28 cellular contexts compared by ENCODE assay signal in the genomic region with DNA sequence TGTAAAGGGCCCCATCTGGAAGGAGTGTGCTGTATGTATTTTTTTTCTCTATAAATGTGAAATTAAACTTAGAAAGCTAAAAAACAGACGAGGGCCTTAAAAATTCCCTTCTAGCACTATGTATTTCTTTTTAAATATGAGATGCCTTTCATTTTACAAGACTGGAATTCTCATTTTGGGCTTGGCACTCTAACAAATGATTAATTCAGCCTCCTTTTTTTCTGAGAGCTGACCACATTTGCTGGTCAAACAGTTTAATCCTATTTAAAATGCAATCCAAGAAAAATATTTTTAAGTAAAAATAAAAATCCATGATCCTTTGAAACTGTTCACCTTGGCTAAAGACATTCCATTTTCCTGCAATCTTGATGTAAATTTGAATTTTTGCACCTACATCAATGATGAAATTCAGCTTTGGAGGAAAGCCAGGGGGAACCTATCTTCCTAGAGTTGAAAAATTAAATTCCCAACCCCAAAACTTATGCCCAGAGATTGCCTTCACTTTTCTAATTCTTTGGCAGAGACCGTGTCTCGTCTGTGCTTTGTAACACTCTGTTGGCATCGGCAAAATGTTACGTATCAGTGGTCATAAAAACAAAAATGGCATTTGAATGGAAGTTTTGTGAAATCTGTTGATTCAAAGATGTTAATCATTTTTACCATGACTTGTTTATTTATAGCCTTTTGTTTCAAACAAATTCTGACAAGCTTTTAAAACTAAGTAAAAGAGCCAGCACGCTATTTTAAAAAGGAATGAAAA.
"Had no signal": no experiment of that assay in that cellular context is flagged by ENCODE, and none has a peak within 500 bp of the region (broad histone marks: within the 10 kb centered on the region; RNA-seq: fewer than 3 reads in every experiment).

No MANE protein-coding gene starts in this region.

- ATAC-seq: foreskin keratinocyte; heart left ventricle; left colon; naive thymus-derived CD8-positive, alpha-beta T cell; psoas muscle; stimulated activated naive B cell treated with anti-CD40 and anti-IgM and Interleukin-4, amounts not matched to agents 10 μg/mL and 1 μg/mL and 100 μg/mL, for 72 hours had no signal

- DNase-seq: activated CD4-positive, alpha-beta memory T cell treated with anti-CD3 and anti-CD28 coated beads for 36 hours; activated CD4-positive, alpha-beta T cell treated with anti-CD3 and anti-CD28 coated beads, Interleukin-2, amount 10 ng/mL, durations not matched to agents 24 days and 14 days; activated CD4-positive, CD25-positive, alpha-beta regulatory T cell treated with anti-CD3 and anti-CD28 coated beads, Interleukin-2, amount 50 U/mL, for 72 hours; activated CD8-positive, alpha-beta memory T cell treated with anti-CD3 and anti-CD28 coated beads, Interleukin-2, amount 50 U/mL, for 4 hours; activated gamma-delta T cell; activated naive CD4-positive, alpha-beta T cell treated with anti-CD3 and anti-CD28 coated beads, Interleukin-2, amount 10 ng/mL, durations not matched to agents 7 days and 5 days; activated naive CD8-positive, alpha-beta T cell treated with anti-CD3 and anti-CD28 coated beads, Interleukin-2, amount 10 ng/mL, durations not matched to agents 7 days and 5 days; activated T-cell treated with anti-CD3 and anti-CD28 coated beads, Interleukin-2, amount 50 U/mL, for 24 hours; amniotic stem cell; effector CD8-positive, alpha-beta T cell; foreskin keratinocyte; heart left ventricle; immature natural killer cell; kidney; left colon; mammary epithelial cell; naive thymus-derived CD8-positive, alpha-beta T cell; occipital lobe; psoas muscle; stimulated activated CD4-positive, alpha-beta T cell treated with anti-CD3 and anti-CD28 coated beads, Interleukin-15, amount 100 ng/mL, for 24 hours; stimulated activated CD4-positive, alpha-beta T cell treated with anti-CD3 and anti-CD28 coated beads, Interleukin-2, amount 100 ng/mL, for 24 hours; stimulated activated naive B cell treated with anti-CD40 and anti-IgM and Interleukin-4, amounts not matched to agents 10 μg/mL and 1 μg/mL and 100 μg/mL, for 72 hours; stomach; SW 1271; T-helper 9 cell; transverse colon had no signal

- H3K4me3 ChIP-seq: heart left ventricle, psoas muscle, right atrium auricular region, stomach, suprapubic skin, transverse colon had no signal
